In the genomic region with DNA sequence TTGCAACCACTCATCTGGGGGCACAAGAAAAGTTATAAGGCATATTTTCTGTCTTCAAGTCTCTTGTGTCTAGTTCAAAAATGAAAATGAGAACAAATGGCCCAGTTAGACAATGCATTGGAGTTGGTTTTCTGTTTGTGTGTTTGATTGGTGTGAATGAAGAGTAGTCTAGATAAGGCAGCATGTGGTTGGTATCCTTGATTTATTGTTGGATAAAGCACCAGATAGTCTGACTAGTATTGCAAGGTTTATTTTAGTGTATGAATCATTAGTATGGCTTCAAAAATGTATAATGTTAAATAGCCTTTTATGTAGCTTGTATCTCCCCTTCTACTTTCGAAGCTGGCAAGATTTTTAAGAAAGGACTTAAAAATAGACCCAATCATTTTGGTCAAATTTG, we compare ENCODE assay signal across 21 cellular contexts.
"Had no signal": no experiment of that assay in that cellular context is flagged by ENCODE, and none has a peak within 500 bp of the region (broad histone marks: within the 10 kb centered on the region; RNA-seq: fewer than 3 reads in every experiment).

No MANE protein-coding gene starts in this region.

- H3K79me2 ChIP-seq: parathyroid adenoma had no signal

- H3K9ac ChIP-seq: parathyroid adenoma had no signal

- ATAC-seq: foreskin keratinocyte; lower lobe of right lung; natural killer cell treated with Interleukin-12 subunit alpha and Interleukin-12 subunit beta and Interleukin-15 and Interleukin-18, amount 100 ng/mL, for 72 hours; sciatic nerve; stimulated activated effector memory CD8-positive, alpha-beta T cell treated with anti-CD3 and anti-CD28 coated beads, Interleukin-12 subunit alpha, Interleukin-12 subunit beta, amount 100 ng/mL, for 72 hours had no signal

- H3K4me1 Mint-ChIP-seq: activated naive CD4-positive, alpha-beta T cell treated with anti-CD3 and anti-CD28 coated beads, Interleukin-2, amount 50 U/mL, for 24 hours; stimulated activated effector memory CD8-positive, alpha-beta T cell treated with anti-CD3 and anti-CD28 coated beads, Interleukin-12 subunit alpha, Interleukin-12 subunit beta, amount 100 ng/mL, for 72 hours had no signal

- H3K27ac ChIP-seq: esophagus muscularis mucosa, foreskin keratinocyte, lower lobe of right lung, parathyroid adenoma, testis, upper lobe of left lung had no signal

- H3K9me3 ChIP-seq: lower lobe of right lung, testis had no signal

- H2AFZ ChIP-seq: parathyroid adenoma had no signal

- H3K36me3 ChIP-seq: esophagus muscularis mucosa, lower lobe of right lung, upper lobe of left lung had no signal

- DNase-seq: activated CD4-positive, CD25-positive, alpha-beta regulatory T cell treated with anti-CD3 and anti-CD28 coated beads, Interleukin-2, amount 50 U/mL, for 72 hours; activated CD8-positive, alpha-beta memory T cell treated with anti-CD3 and anti-CD28 coated beads for 24 hours; activated CD8-positive, alpha-beta memory T cell treated with anti-CD3 and anti-CD28 coated beads, Interleukin-2, amount 50 U/mL, for 48 hours; activated effector memory CD4-positive, alpha-beta T cell treated with anti-CD3 and anti-CD28 coated beads, Interleukin-2, amount 50 U/mL, for 16 hours; activated T-cell treated with anti-CD3 and anti-CD28 coated beads, Interleukin-2, amount 50 U/mL, for 48 hours; effector memory CD4-positive, alpha-beta T cell; foreskin keratinocyte; hypothalamus; lower lobe of right lung; stimulated activated CD4-positive, alpha-beta T cell treated with anti-CD3 and anti-CD28 coated beads, Interleukin-4, amount 100 ng/mL, for 24 hours; T-helper 1 cell; T1000; testis; upper lobe of left lung had no signal

- H3K4me3 Mint-ChIP-seq: activated naive CD4-positive, alpha-beta T cell treated with anti-CD3 and anti-CD28 coated beads, Interleukin-2, amount 50 U/mL, for 24 hours; dendritic cell treated with granulocyte-macrophage colony-stimulating factor and Interleukin-4, amounts not matched to agents 40 ng/mL and 50 ng/mL, for 4 days; natural killer cell treated with Interleukin-12 subunit alpha and Interleukin-12 subunit beta and Interleukin-15 and Interleukin-18, amount 100 ng/mL, for 72 hours; stimulated activated effector memory CD8-positive, alpha-beta T cell treated with anti-CD3 and anti-CD28 coated beads, Interleukin-12 subunit alpha, Interleukin-12 subunit beta, amount 100 ng/mL, for 72 hours had no signal

- H3K27me3 ChIP-seq: esophagus muscularis mucosa, foreskin keratinocyte, testis, upper lobe of left lung had no signal

- H3K27me3 Mint-ChIP-seq: activated naive CD4-positive, alpha-beta T cell treated with anti-CD3 and anti-CD28 coated beads, Interleukin-2, amount 50 U/mL, for 24 hours; dendritic cell treated with granulocyte-macrophage colony-stimulating factor and Interleukin-4, amounts not matched to agents 40 ng/mL and 50 ng/mL, for 4 days; natural killer cell treated with Interleukin-12 subunit alpha and Interleukin-12 subunit beta and Interleukin-15 and Interleukin-18, amount 100 ng/mL, for 72 hours had no signal

- H3K4me1 ChIP-seq: foreskin keratinocyte, lower lobe of right lung, parathyroid adenoma, testis, upper lobe of left lung had no signal

- H3K36me3 Mint-ChIP-seq: activated naive CD4-positive, alpha-beta T cell treated with anti-CD3 and anti-CD28 coated beads, Interleukin-2, amount 50 U/mL, for 24 hours; stimulated activated effector memory CD8-positive, alpha-beta T cell treated with anti-CD3 and anti-CD28 coated beads, Interleukin-12 subunit alpha, Interleukin-12 subunit beta, amount 100 ng/mL, for 72 hours had no signal

- H3K27ac Mint-ChIP-seq: activated naive CD4-positive, alpha-beta T cell treated with anti-CD3 and anti-CD28 coated beads, Interleukin-2, amount 50 U/mL, for 24 hours; dendritic cell treated with granulocyte-macrophage colony-stimulating factor and Interleukin-4, amounts not matched to agents 40 ng/mL and 50 ng/mL, for 4 days; natural killer cell treated with Interleukin-12 subunit alpha and Interleukin-12 subunit beta and Interleukin-15 and Interleukin-18, amount 100 ng/mL, for 72 hours; stimulated activated effector memory CD8-positive, alpha-beta T cell treated with anti-CD3 and anti-CD28 coated beads, Interleukin-12 subunit alpha, Interleukin-12 subunit beta, amount 100 ng/mL, for 72 hours had no signal

- H3K4me3 ChIP-seq: esophagus muscularis mucosa, lower lobe of right lung, testis, upper lobe of left lung had no signal
